In the genomic region with DNA sequence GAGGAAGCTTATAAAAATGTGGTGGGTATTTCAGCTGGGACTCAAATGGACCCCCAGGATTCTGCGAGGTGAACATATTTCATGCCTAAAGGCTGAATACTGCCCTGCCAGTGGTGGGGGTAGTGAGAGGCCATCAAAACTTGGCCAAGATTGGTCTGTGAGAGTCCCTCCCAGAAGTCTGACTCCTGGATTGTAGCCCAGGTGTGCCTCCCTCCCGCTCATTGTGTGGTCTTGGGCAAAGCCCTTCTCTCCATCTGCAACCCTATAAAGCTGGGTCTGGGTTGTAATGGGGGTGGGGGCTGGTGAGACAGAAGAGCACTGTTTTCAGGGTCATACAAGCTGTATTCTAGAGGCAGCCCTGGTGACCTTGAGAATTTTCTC, we compare ENCODE assay signal across 1 cellular context.
TF ChIP-seq lines count a peak whose summit lies in the region.

No MANE protein-coding gene starts in this region.

TF ChIP-seq in GM12878, 131 proteins besides CTCF, POLR2A, EP300 and RAD21 (continued from another document):
- TF ChIP-seq, protein P1, sequence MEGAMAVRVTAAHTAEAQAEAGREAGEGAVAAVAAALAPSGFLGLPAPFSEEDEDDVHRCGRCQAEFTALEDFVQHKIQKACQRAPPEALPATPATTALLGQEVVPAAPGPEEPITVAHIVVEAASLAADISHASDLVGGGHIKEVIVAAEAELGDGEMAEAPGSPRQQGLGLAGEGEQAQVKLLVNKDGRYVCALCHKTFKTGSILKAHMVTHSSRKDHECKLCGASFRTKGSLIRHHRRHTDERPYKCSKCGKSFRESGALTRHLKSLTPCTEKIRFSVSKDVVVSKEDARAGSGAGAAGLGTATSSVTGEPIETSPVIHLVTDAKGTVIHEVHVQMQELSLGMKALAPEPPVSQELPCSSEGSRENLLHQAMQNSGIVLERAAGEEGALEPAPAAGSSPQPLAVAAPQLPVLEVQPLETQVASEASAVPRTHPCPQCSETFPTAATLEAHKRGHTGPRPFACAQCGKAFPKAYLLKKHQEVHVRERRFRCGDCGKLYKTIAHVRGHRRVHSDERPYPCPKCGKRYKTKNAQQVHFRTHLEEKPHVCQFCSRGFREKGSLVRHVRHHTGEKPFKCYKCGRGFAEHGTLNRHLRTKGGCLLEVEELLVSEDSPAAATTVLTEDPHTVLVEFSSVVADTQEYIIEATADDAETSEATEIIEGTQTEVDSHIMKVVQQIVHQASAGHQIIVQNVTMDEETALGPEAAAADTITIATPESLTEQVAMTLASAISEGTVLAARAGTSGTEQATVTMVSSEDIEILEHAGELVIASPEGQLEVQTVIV (IDR thresholded peaks at IDR 0.05; ENCODE audit: borderline replicate concordance, partially characterized antibody) = no peak
- TF ChIP-seq ELK1 (IDR thresholded peaks at IDR 0.05; ENCODE audit: low read depth, low read length) (no peak), HCFC1 (IDR thresholded peaks at IDR 0.05; ENCODE audit: low read length) (no peak), IKZF1 (conservative IDR thresholded peaks at IDR 0.05) (no peak), NBN (IDR thresholded peaks at IDR 0.05) (no peak), BMI1 (IDR thresholded peaks at IDR 0.05; ENCODE audit: borderline replicate concordance) (no peak), REST (IDR thresholded peaks at IDR 0.05; ENCODE audit: low read depth, low read length) (no peak), NFYA (IDR thresholded peaks at IDR 0.05; ENCODE audit: borderline replicate concordance, low read depth, low read length) (no peak), ATF7 (IDR thresholded peaks at IDR 0.05; ENCODE audit: low read depth) (no peak), PAX8 (IDR thresholded peaks at IDR 0.05) (no peak), TARDBP (IDR thresholded peaks at IDR 0.05; ENCODE audit: borderline replicate concordance) (no peak), GATAD2B (conservative IDR thresholded peaks at IDR 0.05; ENCODE audit: low read depth) (no peak)
- TF ChIP-seq, protein P2, sequence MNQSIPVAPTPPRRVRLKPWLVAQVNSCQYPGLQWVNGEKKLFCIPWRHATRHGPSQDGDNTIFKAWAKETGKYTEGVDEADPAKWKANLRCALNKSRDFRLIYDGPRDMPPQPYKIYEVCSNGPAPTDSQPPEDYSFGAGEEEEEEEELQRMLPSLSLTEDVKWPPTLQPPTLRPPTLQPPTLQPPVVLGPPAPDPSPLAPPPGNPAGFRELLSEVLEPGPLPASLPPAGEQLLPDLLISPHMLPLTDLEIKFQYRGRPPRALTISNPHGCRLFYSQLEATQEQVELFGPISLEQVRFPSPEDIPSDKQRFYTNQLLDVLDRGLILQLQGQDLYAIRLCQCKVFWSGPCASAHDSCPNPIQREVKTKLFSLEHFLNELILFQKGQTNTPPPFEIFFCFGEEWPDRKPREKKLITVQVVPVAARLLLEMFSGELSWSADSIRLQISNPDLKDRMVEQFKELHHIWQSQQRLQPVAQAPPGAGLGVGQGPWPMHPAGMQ (IDR thresholded peaks at IDR 0.05; ENCODE audit: borderline replicate concordance) = no peak
